Comparison of ENCODE assay signal across 11 cellular contexts in the genomic region with DNA sequence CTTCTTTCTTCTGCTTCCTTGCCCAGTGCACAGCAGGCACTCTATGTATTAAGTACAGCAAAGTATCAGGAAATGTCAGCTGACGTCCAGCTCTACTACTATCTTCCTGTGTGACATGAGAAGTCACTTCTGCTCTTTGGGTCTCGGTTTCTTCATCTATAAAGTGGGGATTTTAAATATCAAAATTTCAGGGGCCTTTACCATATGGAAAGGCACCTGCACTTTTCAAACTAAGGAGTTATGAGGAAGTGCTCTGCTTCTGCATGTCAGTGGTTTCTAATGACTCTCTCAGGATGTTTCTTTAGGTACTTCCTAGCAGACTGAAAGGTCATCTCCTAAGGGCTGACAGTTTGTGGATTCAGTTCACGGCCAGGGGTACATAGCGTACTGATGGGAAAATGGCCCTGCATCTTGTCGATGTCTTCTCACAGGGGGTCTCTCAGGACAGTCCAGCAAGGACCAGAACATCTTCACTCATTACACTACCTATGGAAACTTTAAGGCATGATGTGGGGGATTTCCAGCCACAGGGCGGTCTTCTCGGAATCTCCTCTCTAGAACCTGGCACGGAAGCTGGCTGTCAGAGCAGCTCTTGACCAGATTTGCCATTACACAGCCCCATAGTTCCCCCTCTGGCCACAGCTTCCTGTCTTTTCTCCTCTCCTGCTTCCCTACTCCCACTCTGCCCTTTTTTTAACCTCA. TPM values are rescaled to one million over a fixed set of nuclear protein-coding genes. Genes with fewer than 3 reads are reported as not detected.
DNase-seq lines count a peak whose midpoint lies in the region; ATAC-seq and TF ChIP-seq lines count a peak whose summit lies in the region.
"Had no signal": no experiment of that assay in that cellular context is flagged by ENCODE, and none has a peak within 500 bp of the region (broad histone marks: within the 10 kb centered on the region; RNA-seq: fewer than 3 reads in every experiment).

No MANE protein-coding gene starts in this region.

- H3K4me2 ChIP-seq in smooth muscle cell, result no peak overlapping the region

- intact Hi-C loops in Panc1 (cut with micrococcal nuclease; ENCODE audit: unreplicated experiment) (no loop called here), cardiac septum (cut with DNase I) (no loop called here)

- no peaks in the 10 kb centered on the region for H4K20me1 ChIP-seq in smooth muscle cell (ENCODE audit: low read depth)

- H2AFZ ChIP-seq in smooth muscle cell (ENCODE audit: low read depth), result no peak overlapping the region

- ATAC-seq in HG02678 (IDR thresholded peaks at IDR 0.05; ENCODE audit: unreplicated experiment), result peak; percentile 69
- ATAC-seq in Panc1, result no peak
- peak; percentile 75 for ATAC-seq in stimulated activated naive CD8-positive, alpha-beta T cell treated with anti-CD3 and anti-CD28 coated beads, Interleukin-15, Interleukin-2, amounts not matched to agents 100 U/mL and 50 U/mL, for 24 hours

- BruUV-seq in Panc1 (replicated peaks; lab: Mats Ljungman, UMichigan), result TSS peak; percentile 47

- H3K9ac ChIP-seq in smooth muscle cell (ENCODE audit: low read depth), result no peak overlapping the region

- H3K27ac ChIP-seq in Panc1 (ENCODE audit: low read length), result no peak overlapping the region
- no peak overlapping the region for H3K27ac ChIP-seq in smooth muscle cell (ENCODE audit: low read depth)

- no peaks in the 10 kb centered on the region for H3F3A ChIP-seq in smooth muscle cell (ENCODE audit: low read depth)

- WGBS in smooth muscle cell (ENCODE audit: low lambda C conversion rate), result 90% methylated on average over 8 of the region's 8 CpGs

- TF ChIP-seq CTCF in Panc1 (IDR thresholded peaks at IDR 0.05), result no peak
- TF ChIP-seq CTCF in smooth muscle cell (IDR thresholded peaks at IDR 0.05; ENCODE audit: borderline replicate concordance, insufficient read depth, poor library complexity, severe bottlenecking), result no peak

- in situ Hi-C loops in Panc1 (cut with HindIII; ENCODE audit: low pct_unique_long_range_greater_than_20kb, low sequenced_read_pairs), result no loop called here

- H3K9me3 ChIP-seq in Panc1 (ENCODE audit: control insufficient read depth, insufficient read depth, low read depth, low read length) (no peaks in the 10 kb centered on the region), smooth muscle cell (replicated peaks; ENCODE audit: low read depth) (no peaks in the 10 kb centered on the region)

- no peaks in the 10 kb centered on the region for H3K36me3 ChIP-seq in Panc1 (ENCODE audit: control insufficient read depth, insufficient read depth, low read length)
- H3K36me3 ChIP-seq in smooth muscle cell (ENCODE audit: low read depth), result peaks cover 9% of the 10 kb centered on the region

- POLR2A ChIA-PET in Panc1 (lab: Charles Lee), result interaction anchor here (0.6 kb wide), 1 partner anchor 58 kb away, joined by 5 read pairs; no protein-coding TSS in a partner anchor

- H3K79me2 ChIP-seq in smooth muscle cell (ENCODE audit: low read depth), result no peaks in the 10 kb centered on the region

- CTCF ChIA-PET in Panc1 (lab: Charles Lee), result interaction anchor here (0.7 kb wide), 1 partner anchor 229 kb away, joined by 3 read pairs; no protein-coding TSS in a partner anchor

- no peaks in the 10 kb centered on the region for H3K4me1 ChIP-seq in Panc1 (ENCODE audit: control insufficient read depth, insufficient read depth, low read length)
- no peaks in the 10 kb centered on the region for H3K4me1 ChIP-seq in smooth muscle cell (ENCODE audit: low read depth)

- H3K27me3 ChIP-seq in Panc1 (ENCODE audit: control insufficient read depth, insufficient read depth, low read length) (no peaks in the 10 kb centered on the region), smooth muscle cell (ENCODE audit: low read depth) (no peaks in the 10 kb centered on the region)

- peak; percentile 60 for DNase-seq in activated CD8-positive, alpha-beta memory T cell treated with anti-CD3 and anti-CD28 coated beads for 24 hours
- no peak for DNase-seq in activated CD8-positive, alpha-beta memory T cell treated with anti-CD3 and anti-CD28 coated beads, Interleukin-2, amount 50 U/mL, for 48 hours
- DNase-seq in Panc1 (ENCODE audit: low read depth, low spot score) (no peak), cardiac septum (ENCODE audit: low spot score) (no peak), smooth muscle cell (lab: John Stamatoyannopoulos, UW; ENCODE audit: unreplicated experiment) (no peak), NCI-H146 treated with DMSO at 0.1 percent for 48 hours (lab: John Stamatoyannopoulos, UW; ENCODE audit: unreplicated experiment) (no peak)
- DNase-seq in stimulated activated naive CD8-positive, alpha-beta T cell treated with anti-CD3 and anti-CD28 coated beads, Interleukin-15, Interleukin-2, amounts not matched to agents 100 U/mL and 50 U/mL, for 24 hours, result peak; percentile 27
- DNase-seq: activated gamma-delta T cell treated with Interleukin-2 at 50 U/mL for 16 hours, kidney, SHP77 treated with DMSO at 0.1 percent for 48 hours had no signal

- H3K4me3 ChIP-seq in Panc1 (ENCODE audit: low read depth in 2 of 2, low read length in 2 of 2), result no peak overlapping the region
- no peak overlapping the region for H3K4me3 ChIP-seq in smooth muscle cell

RNA-seq across cellular contexts. Expression of a gene that starts 42.0 kb away (rescaled TPM):
- 26.2 TPM for total RNA-seq in Panc1 (2021; ENCODE audit: unreplicated experiment)
- polyA plus RNA-seq in Panc1 (2012; ENCODE audit: insufficient read length), result 6.3 TPM
- 16.0 TPM for total RNA-seq in cardiac septum
- 5.3 and 25.9 TPM in 2 replicates for total RNA-seq in smooth muscle cell
- 6.8 and 8.1 TPM in 2 replicates for polyA plus RNA-seq in smooth muscle cell

RNA-seq across cellular contexts. Expression of a gene that starts 45.5 kb away (rescaled TPM):
- total RNA-seq in Panc1 (2021; ENCODE audit: unreplicated experiment) (17.7 TPM), cardiac septum (13.7 TPM), smooth muscle cell (11.0 and 12.0 TPM in 2 replicates)
- 11.5 TPM for polyA plus RNA-seq in Panc1 (2012; ENCODE audit: insufficient read length)
- 5.8 and 6.7 TPM in 2 replicates for polyA plus RNA-seq in smooth muscle cell

Comparison
In these comparisons a context has a peak if more than half of its experiments do, and no peak if none do; other contexts are left out.
1. DNase-seq: peak in activated CD8-positive, alpha-beta memory T cell treated with anti-CD3 and anti-CD28 coated beads for 24 hours (single experiment) and stimulated activated naive CD8-positive, alpha-beta T cell treated with anti-CD3 and anti-CD28 coated beads, Interleukin-15, Interleukin-2, amounts not matched to agents 100 U/mL and 50 U/mL, for 24 hours (single experiment); none in activated CD8-positive, alpha-beta memory T cell treated with anti-CD3 and anti-CD28 coated beads, Interleukin-2, amount 50 U/mL, for 48 hours (single experiment), Panc1 (single experiment), cardiac septum (single experiment), smooth muscle cell (single experiment) and NCI-H146 treated with DMSO at 0.1 percent for 48 hours (single experiment).